Comparison of ENCODE assay signal across 8 cellular contexts in genomic region chrX:71095033-71095432, GRCh38. TPM values are rescaled to one million over a fixed set of nuclear protein-coding genes. Genes with fewer than 3 reads are reported as not detected.
A peak's percentile ranks its signal among the peaks of the same experiment; 100 is the strongest.
DNase-seq lines count a peak whose midpoint lies in the region; ATAC-seq and TF ChIP-seq lines count a peak whose summit lies in the region.

No MANE protein-coding gene starts in this region.

- H3K36me3 ChIP-seq in BJ (ENCODE audit: control insufficient read depth, insufficient read depth, low read length) (no peaks in the 10 kb centered on the region), HUES6 (ENCODE audit: control insufficient read depth, insufficient read depth, low read length) (no peaks in the 10 kb centered on the region)

- peaks cover 41% of the 10 kb centered on the region for H3K4me1 Mint-ChIP-seq in central memory CD8-positive, alpha-beta T cell
- H3K4me1 Mint-ChIP-seq in naive thymus-derived CD8-positive, alpha-beta T cell: peaks cover 11 to 38% (median 34%) of the 10 kb centered on the region in 4 donors

- H3K4me1 ChIP-seq in HUES6 (ENCODE audit: control insufficient read depth, insufficient read depth, low read length): peaks cover 21% of the 10 kb centered on the region

- no peaks in the 10 kb centered on the region; the same call in 1 of the 2 replicates for H3K9me3 ChIP-seq in HUES6 (ENCODE audit: control insufficient read depth, insufficient read depth, low read depth, low read length)

- H3K4me3 ChIP-seq in BJ (ENCODE audit: low read depth, low read length): peak overlapping the region; percentile 66
- peak overlapping the region; percentile 74 for H3K4me3 ChIP-seq in HUES6 (ENCODE audit: low read depth, low read length)

- no peak for DNase-seq in BJ (ENCODE audit: low read depth)
- DNase-seq in central memory CD8-positive, alpha-beta T cell (ENCODE audit: low spot score in 2 of 2): no peak
- DNase-seq in naive thymus-derived CD8-positive, alpha-beta T cell: no peak
- no peak for DNase-seq in SHP77 (lab: John Stamatoyannopoulos, UW)
- DNase-seq in DMS114 treated with DMSO at 0.1 percent for 48 hours (lab: John Stamatoyannopoulos, UW; ENCODE audit: unreplicated experiment): no peak
- no peak for DNase-seq in NCI-H510A treated with DMSO at 0.1 percent for 48 hours (lab: John Stamatoyannopoulos, UW)

- no peak for TF ChIP-seq CTCF in BJ (IDR thresholded peaks at IDR 0.05; ENCODE audit: insufficient read depth, low read depth, low read length)

- H3K27me3 ChIP-seq in BJ (ENCODE audit: control insufficient read depth, insufficient read depth, low read length): no peaks in the 10 kb centered on the region; the same call in 1 of the 2 replicates
- H3K27me3 ChIP-seq in HUES6 (ENCODE audit: control insufficient read depth, insufficient read depth, low read length): peaks cover 26% of the 10 kb centered on the region

- peak overlapping the region; percentile 89 for H3K4me3 Mint-ChIP-seq in central memory CD8-positive, alpha-beta T cell
- peak overlapping the region; percentile 86 to 96 (median 94) for H3K4me3 Mint-ChIP-seq in naive thymus-derived CD8-positive, alpha-beta T cell

- H3K36me3 Mint-ChIP-seq in central memory CD8-positive, alpha-beta T cell (ENCODE audit: insufficient read depth): peaks cover 10% of the 10 kb centered on the region
- H3K36me3 Mint-ChIP-seq in naive thymus-derived CD8-positive, alpha-beta T cell: no peaks in the 10 kb centered on the region

- POLR2A ChIA-PET in BJ (lab: Charles Lee): no interaction called here
- POLR2A ChIA-PET in naive thymus-derived CD8-positive, alpha-beta T cell (lab: Charles Lee): interaction anchor here (1.5 to 2.1 kb wide), 2 partner anchors 17 to 24 kb away, joined by 12 to 17 read pairs; partner anchors contain the start of genes IL2RG and MED12

- ATAC-seq in central memory CD8-positive, alpha-beta T cell (replicated peaks; ENCODE audit: extremely low read depth, poor library complexity, severe bottlenecking): no peak
- no peak for ATAC-seq in naive thymus-derived CD8-positive, alpha-beta T cell
- ATAC-seq in GM19467 (IDR thresholded peaks at IDR 0.05; ENCODE audit: unreplicated experiment): no peak

- H3K9ac ChIP-seq in HUES6 (ENCODE audit: low read length): peak overlapping the region; percentile 54

- H3K27me3 Mint-ChIP-seq in central memory CD8-positive, alpha-beta T cell: no peaks in the 10 kb centered on the region
- H3K27me3 Mint-ChIP-seq in naive thymus-derived CD8-positive, alpha-beta T cell: no peaks in the 10 kb centered on the region

- CTCF ChIA-PET in BJ (lab: Yijun Ruan, JAX): no interaction called here

- H3K27ac ChIP-seq in HUES6 (ENCODE audit: low read depth, low read length): no peak overlapping the region

- H3K9me3 Mint-ChIP-seq in central memory CD8-positive, alpha-beta T cell: no peaks in the 10 kb centered on the region
- H3K9me3 Mint-ChIP-seq in naive thymus-derived CD8-positive, alpha-beta T cell: no peaks in the 10 kb centered on the region

- peak overlapping the region; percentile 97 for H3K27ac Mint-ChIP-seq in central memory CD8-positive, alpha-beta T cell (ENCODE audit: low read depth)
- peak overlapping the region; percentile 31 to 99 (median 91) for H3K27ac Mint-ChIP-seq in naive thymus-derived CD8-positive, alpha-beta T cell

RNA-seq across cellular contexts. Expression of gene FOXO4, which starts 0.6 kb away (rescaled TPM):
- 2.1 and 2.4 TPM in 2 replicates for polyA plus RNA-seq in BJ (2011; rRNA removed)
- 2.1 and 3.3 TPM in 2 replicates for polyA minus RNA-seq in BJ (2011; rRNA and poly(A)+ RNA removed)
- total RNA-seq in naive thymus-derived CD8-positive, alpha-beta T cell: 10 to 100 TPM; 26.6 to 33.7 TPM
- 1 to 10 TPM; 1.3 to 2.1 (median 1.7) TPM for polyA plus RNA-seq in naive thymus-derived CD8-positive, alpha-beta T cell

RNA-seq across cellular contexts. Expression of gene CXorf65, which starts 11.5 kb away (rescaled TPM):
- not detected in 2 replicates for polyA plus RNA-seq in BJ (2011; rRNA removed)
- polyA minus RNA-seq in BJ (2011; rRNA and poly(A)+ RNA removed): not detected in 2 replicates
- total RNA-seq in naive thymus-derived CD8-positive, alpha-beta T cell: 10 to 100 TPM; 39.6 to 40.4 TPM
- 1 to 10 TPM in 1 of 3 donors, not detected in 2; 4.4 TPM for polyA plus RNA-seq in naive thymus-derived CD8-positive, alpha-beta T cell

RNA-seq across cellular contexts. Expression of gene IL2RG, which starts 16.3 kb away (rescaled TPM):
- 0.13 TPM in 1 of 2 replicates, not detected in the other for polyA plus RNA-seq in BJ (2011; rRNA removed)
- polyA minus RNA-seq in BJ (2011; rRNA and poly(A)+ RNA removed): not detected in 2 replicates
- total RNA-seq in naive thymus-derived CD8-positive, alpha-beta T cell: 100 to 1,000 TPM; 286 to 301 TPM
- 100 to 1,000 TPM; 920 to 951 (median 948) TPM for polyA plus RNA-seq in naive thymus-derived CD8-positive, alpha-beta T cell

RNA-seq across cellular contexts. Expression of gene MED12, which starts 23.4 kb away (rescaled TPM):
- 10.0 and 12.4 TPM in 2 replicates for polyA plus RNA-seq in BJ (2011; rRNA removed)
- polyA minus RNA-seq in BJ (2011; rRNA and poly(A)+ RNA removed): 27.7 and 54.0 TPM in 2 replicates
- 10 to 100 TPM; 79.0 to 80.0 TPM for total RNA-seq in naive thymus-derived CD8-positive, alpha-beta T cell
- polyA plus RNA-seq in naive thymus-derived CD8-positive, alpha-beta T cell: 10 to 100 TPM in 2 of 3 donors, 1 to 10 TPM in 1; 6.6 to 17.0 (median 10.2) TPM

RNA-seq across cellular contexts. Expression of gene SNX12, which starts 26.9 kb away (rescaled TPM):
- 76.2 and 82.5 TPM in 2 replicates for polyA plus RNA-seq in BJ (2011; rRNA removed)
- 53.8 and 78.5 TPM in 2 replicates for polyA minus RNA-seq in BJ (2011; rRNA and poly(A)+ RNA removed)
- total RNA-seq in naive thymus-derived CD8-positive, alpha-beta T cell: 10 to 100 TPM; 27.9 to 29.8 TPM
- 1 to 10 TPM; 2.4 to 4.2 (median 3.7) TPM for polyA plus RNA-seq in naive thymus-derived CD8-positive, alpha-beta T cell

Comparison
In these comparisons a context has a peak if more than half of its experiments do, and no peak if none do; other contexts are left out.
1. RNA of gene IL2RG, which starts 16.3 kb away (polyA plus RNA-seq): 920 to 951 TPM in naive thymus-derived CD8-positive, alpha-beta T cell; 0.13 TPM in BJ; every median in the first group is over 100 times any median in the second.